Comparison of ENCODE assay signal across 27 cellular contexts in the genomic region with DNA sequence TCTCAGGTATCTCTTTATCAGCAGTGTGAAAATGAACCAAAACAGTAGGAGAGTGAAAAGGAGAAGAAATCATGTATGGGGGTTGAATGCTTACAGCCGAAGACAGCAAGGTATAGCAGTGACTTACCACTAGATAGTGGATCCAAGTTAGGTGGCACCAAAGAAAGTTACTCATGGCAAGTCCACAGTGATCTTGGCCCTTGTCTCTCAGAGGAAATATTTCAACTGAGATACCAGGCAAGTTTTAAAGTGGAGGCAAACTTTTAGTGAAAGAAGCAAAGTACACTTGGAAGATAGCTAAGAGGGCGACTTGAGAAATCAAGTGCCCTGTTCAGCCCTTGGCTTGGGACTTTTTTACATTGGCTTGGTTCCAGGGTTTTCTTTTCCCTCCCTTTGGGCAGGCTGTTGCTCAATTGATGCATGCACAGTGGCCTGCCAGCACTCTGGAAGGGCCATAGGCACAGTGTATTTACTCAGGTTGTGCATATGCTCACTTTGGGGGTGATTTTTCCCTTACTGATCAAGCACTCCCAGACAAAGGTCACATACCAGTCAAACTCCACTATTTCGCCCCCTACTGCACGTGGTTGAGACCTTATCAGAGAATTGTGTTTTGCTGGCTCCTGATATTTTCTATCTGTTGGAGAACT.
"Had no signal": no experiment of that assay in that cellular context is flagged by ENCODE, and none has a peak within 500 bp of the region (broad histone marks: within the 10 kb centered on the region; RNA-seq: fewer than 3 reads in every experiment).

No MANE protein-coding gene starts in this region.

- H3K27me3 Mint-ChIP-seq: activated CD4-positive, alpha-beta memory T cell treated with anti-CD3 and anti-CD28 coated beads, Interleukin-2, amount 10 ng/mL, durations not matched to agents 7 days and 5 days; activated CD4-positive, alpha-beta T cell treated with anti-CD3 and anti-CD28 coated beads, Interleukin-2, amount 10 ng/mL, durations not matched to agents 7 days and 5 days; activated naive CD4-positive, alpha-beta T cell treated with anti-CD3 and anti-CD28 coated beads, Interleukin-2, amount 10 ng/mL, durations not matched to agents 7 days and 5 days; activated T-cell treated with anti-CD3 and anti-CD28 coated beads, Interleukin-2, amount 50 U/mL, for 24 hours; effector memory CD8-positive, alpha-beta T cell; naive thymus-derived CD4-positive, alpha-beta T cell had no signal

- H3K36me3 Mint-ChIP-seq: activated naive CD4-positive, alpha-beta T cell treated with anti-CD3 and anti-CD28 coated beads, Interleukin-2, amount 10 ng/mL, durations not matched to agents 7 days and 5 days; mesothelial cell of epicardium had no signal

- H3K4me3 Mint-ChIP-seq: activated CD4-positive, alpha-beta memory T cell treated with anti-CD3 and anti-CD28 coated beads, Interleukin-2, amount 10 ng/mL, durations not matched to agents 7 days and 5 days; activated CD4-positive, alpha-beta T cell treated with anti-CD3 and anti-CD28 coated beads, Interleukin-2, amount 10 ng/mL, durations not matched to agents 7 days and 5 days; activated naive CD4-positive, alpha-beta T cell treated with anti-CD3 and anti-CD28 coated beads, Interleukin-2, amount 10 ng/mL, durations not matched to agents 7 days and 5 days; activated T-cell treated with anti-CD3 and anti-CD28 coated beads, Interleukin-2, amount 50 U/mL, for 24 hours; effector memory CD8-positive, alpha-beta T cell; mesothelial cell of epicardium; naive thymus-derived CD4-positive, alpha-beta T cell; stimulated activated naive B cell treated with anti-CD40 and anti-IgM and Interleukin-4, amounts not matched to agents 10 μg/mL and 1 μg/mL and 100 μg/mL, for 72 hours; WTC11 had no signal

- ATAC-seq: effector memory CD8-positive, alpha-beta T cell; left lobe of liver; naive thymus-derived CD4-positive, alpha-beta T cell; stimulated activated naive B cell treated with anti-CD40 and anti-IgM and Interleukin-4, amounts not matched to agents 10 μg/mL and 1 μg/mL and 100 μg/mL, for 72 hours; WTC11 had no signal

- DNase-seq: activated CD4-positive, alpha-beta memory T cell treated with anti-CD3 and anti-CD28 coated beads, Interleukin-2, amount 10 ng/mL, durations not matched to agents 7 days and 5 days; activated CD4-positive, alpha-beta T cell treated with anti-CD3 and anti-CD28 coated beads for 1 hour; activated CD4-positive, alpha-beta T cell treated with anti-CD3 and anti-CD28 coated beads, Interleukin-2, amount 10 ng/mL, durations not matched to agents 7 days and 5 days; activated CD8-positive, alpha-beta memory T cell treated with anti-CD3 and anti-CD28 coated beads, Interleukin-2, amount 50 U/mL, for 48 hours; activated gamma-delta T cell; activated naive CD4-positive, alpha-beta T cell treated with anti-CD3 and anti-CD28 coated beads, Interleukin-2, amount 10 ng/mL, durations not matched to agents 7 days and 5 days; activated T-cell treated with anti-CD3 and anti-CD28 coated beads, Interleukin-2, amount 50 U/mL, for 24 hours; amniotic stem cell; caudate nucleus; cortex of kidney; effector memory CD8-positive, alpha-beta T cell; head of caudate nucleus; kidney glomerular epithelial cell; naive thymus-derived CD4-positive, alpha-beta T cell; ovary; retina; sigmoid colon; stimulated activated CD4-positive, alpha-beta T cell treated with anti-CD3 and anti-CD28 coated beads, Interleukin-1b, Interleukin-23, amount 100 ng/mL, for 48 hours; stimulated activated naive B cell treated with anti-CD40 and anti-IgM and Interleukin-4, amounts not matched to agents 10 μg/mL and 1 μg/mL and 100 μg/mL, for 72 hours; stomach; T-helper 2 cell had no signal

- H3K27me3 ChIP-seq: ovary, sigmoid colon, stomach, tibial nerve had no signal

- H3K4me1 ChIP-seq: prostate gland, sigmoid colon, stomach, tibial nerve had no signal

- H3K4me3 ChIP-seq: ovary, prostate gland, sigmoid colon, smooth muscle cell, stomach, tibial nerve had no signal

- H3K27ac Mint-ChIP-seq: activated CD4-positive, alpha-beta memory T cell treated with anti-CD3 and anti-CD28 coated beads, Interleukin-2, amount 10 ng/mL, durations not matched to agents 7 days and 5 days; activated CD4-positive, alpha-beta T cell treated with anti-CD3 and anti-CD28 coated beads, Interleukin-2, amount 10 ng/mL, durations not matched to agents 7 days and 5 days; activated naive CD4-positive, alpha-beta T cell treated with anti-CD3 and anti-CD28 coated beads, Interleukin-2, amount 10 ng/mL, durations not matched to agents 7 days and 5 days; activated T-cell treated with anti-CD3 and anti-CD28 coated beads, Interleukin-2, amount 50 U/mL, for 24 hours; effector memory CD8-positive, alpha-beta T cell; mesothelial cell of epicardium; naive thymus-derived CD4-positive, alpha-beta T cell; stimulated activated naive B cell treated with anti-CD40 and anti-IgM and Interleukin-4, amounts not matched to agents 10 μg/mL and 1 μg/mL and 100 μg/mL, for 72 hours; WTC11 had no signal

- H3K4me1 Mint-ChIP-seq: activated CD4-positive, alpha-beta memory T cell treated with anti-CD3 and anti-CD28 coated beads, Interleukin-2, amount 10 ng/mL, durations not matched to agents 7 days and 5 days; activated CD4-positive, alpha-beta T cell treated with anti-CD3 and anti-CD28 coated beads, Interleukin-2, amount 10 ng/mL, durations not matched to agents 7 days and 5 days; activated naive CD4-positive, alpha-beta T cell treated with anti-CD3 and anti-CD28 coated beads, Interleukin-2, amount 10 ng/mL, durations not matched to agents 7 days and 5 days; naive thymus-derived CD4-positive, alpha-beta T cell had no signal

- H3K36me3 ChIP-seq: ovary, prostate gland, sigmoid colon, stomach, tibial nerve had no signal

- H3K9me3 ChIP-seq: ovary, prostate gland, sigmoid colon had no signal

- H3K27ac ChIP-seq: ovary, prostate gland, sigmoid colon, stomach, tibial nerve had no signal
